ENCODE assay signal across 23 cellular contexts in the genomic region with DNA sequence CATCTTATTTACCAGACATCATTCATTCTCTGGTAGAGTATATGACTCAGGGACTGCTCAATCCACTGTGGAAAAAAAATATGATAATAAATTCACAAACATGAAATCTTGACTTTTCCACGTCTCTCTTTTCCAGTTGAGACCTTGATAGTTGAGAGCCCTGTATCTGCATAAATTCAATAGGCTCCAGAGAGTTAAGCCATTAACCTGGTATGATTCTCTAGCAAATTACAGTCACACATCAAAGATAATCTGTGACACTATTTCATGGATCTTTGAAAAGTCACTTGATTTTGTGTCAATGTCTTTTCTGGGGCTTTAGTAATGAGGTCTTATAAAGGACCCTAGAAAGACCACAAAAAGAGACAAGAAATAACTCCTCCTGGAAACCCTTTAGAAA.
"Had no signal": no experiment of that assay in that cellular context is flagged by ENCODE, and none has a peak within 500 bp of the region (broad histone marks: within the 10 kb centered on the region; RNA-seq: fewer than 3 reads in every experiment).

No MANE protein-coding gene starts in this region.

- DNase-seq: colonic mucosa; cortex of kidney; dermis blood vessel endothelial cell; dorsolateral prefrontal cortex; effector CD4-positive, alpha-beta T cell; effector CD8-positive, alpha-beta T cell; effector memory CD4-positive, alpha-beta T cell; effector memory CD8-positive, alpha-beta T cell; endodermal cell; erythroblast; esophagus squamous epithelium; foreskin fibroblast; foreskin melanocyte; gastrocnemius medialis; glutamatergic neuron; head of caudate nucleus; heart left ventricle; heart right ventricle had no signal

- H3K9me3 ChIP-seq: colonic mucosa, esophagus muscularis mucosa, gastrocnemius medialis, gastroesophageal sphincter had no signal

- ATAC-seq: effector memory CD8-positive, alpha-beta T cell; esophagus mucosa; gastrocnemius medialis; gastroesophageal sphincter; heart left ventricle; heart right ventricle had no signal

- H3K4me1 ChIP-seq: colonic mucosa, esophagus muscularis mucosa, esophagus squamous epithelium, gastrocnemius medialis, gastroesophageal sphincter, heart left ventricle, heart right ventricle had no signal

- H3K4me3 ChIP-seq: colonic mucosa, coronary artery, dorsolateral prefrontal cortex, esophagus muscularis mucosa, gastrocnemius medialis, gastroesophageal sphincter, heart left ventricle, heart right ventricle had no signal

- H3K27ac ChIP-seq: colonic mucosa, coronary artery, dorsolateral prefrontal cortex, epithelial cell of prostate, esophagus muscularis mucosa, esophagus squamous epithelium, gastrocnemius medialis, gastroesophageal sphincter, heart left ventricle, heart right ventricle had no signal

- H3K27me3 ChIP-seq: colonic mucosa, dorsolateral prefrontal cortex, esophagus squamous epithelium, gastrocnemius medialis, gastroesophageal sphincter, heart left ventricle, heart right ventricle had no signal

- H3K36me3 ChIP-seq: colonic mucosa, esophagus muscularis mucosa, esophagus squamous epithelium, gastrocnemius medialis, gastroesophageal sphincter, heart left ventricle, heart right ventricle had no signal
